Comparison of ENCODE assay signal across 2 cellular contexts in genomic region chr17:21433971-21434370, GRCh38. TPM values are rescaled to one million over a fixed set of nuclear protein-coding genes. Genes with fewer than 3 reads are reported as not detected.
"Had no signal": no experiment of that assay in that cellular context is flagged by ENCODE, and none has a peak within 500 bp of the region (broad histone marks: within the 10 kb centered on the region; RNA-seq: fewer than 3 reads in every experiment).

No MANE protein-coding gene starts in this region.

RNA-seq across cellular contexts. Expression of gene KCNJ12, which starts 57.8 kb away (rescaled TPM):
- total RNA-seq: MCF 10A, RPMI7951 had no signal
